ENCODE assay signal across 9 cellular contexts in the genomic region with DNA sequence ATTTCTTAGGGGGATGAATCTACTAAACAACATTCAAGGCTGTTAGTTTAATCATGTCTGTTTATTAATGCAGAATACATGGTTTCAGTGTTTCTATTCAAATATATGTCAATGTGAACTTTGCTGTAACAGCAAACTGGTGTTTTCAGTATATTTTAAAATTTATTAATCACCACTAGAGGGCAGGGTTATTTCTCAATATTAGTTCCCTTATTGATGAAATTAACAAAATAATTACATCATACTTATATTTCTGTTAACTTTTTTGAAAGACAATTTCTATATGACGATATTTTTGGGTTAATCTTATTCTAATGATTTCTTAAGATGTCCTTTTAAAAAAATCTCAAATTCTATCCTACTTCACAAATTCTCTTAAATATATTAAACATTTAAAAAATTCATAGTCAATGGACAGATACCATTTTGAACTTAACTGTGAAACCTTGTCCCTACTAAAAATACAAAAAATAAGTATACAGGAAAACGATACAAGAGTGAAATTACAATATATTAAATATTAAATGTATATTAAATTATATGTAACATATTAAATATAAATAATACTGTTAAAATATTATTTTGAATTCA.
DNase-seq lines count a peak whose midpoint lies in the region; ATAC-seq and TF ChIP-seq lines count a peak whose summit lies in the region.
"Had no signal": no experiment of that assay in that cellular context is flagged by ENCODE, and none has a peak within 500 bp of the region (broad histone marks: within the 10 kb centered on the region; RNA-seq: fewer than 3 reads in every experiment).

No MANE protein-coding gene starts in this region.

- TF ChIP-seq CTCF in MM.1S (IDR thresholded peaks at IDR 0.05; ENCODE audit: low read length) (0 out of 2 replicates have a peak, but pooled peaks have one; percentile 26), chondrocyte (IDR thresholded peaks at IDR 0.05) (peak; percentile 84), CD14-positive monocyte (IDR thresholded peaks at IDR 0.05) (no peak)

- H3K27me3 Mint-ChIP-seq in chondrocyte (ENCODE audit: low read depth) (peaks cover 19% of the 10 kb centered on the region), CD14-positive monocyte (ENCODE audit: low read depth in 3 of 3) (no peaks in the 10 kb centered on the region)

- H3K36me3 ChIP-seq in MM.1S (replicated peaks; ENCODE audit: insufficient read depth, low read length), result no peaks in the 10 kb centered on the region

- no peak overlapping the region for H2AFZ ChIP-seq in MM.1S (ENCODE audit: low read length)

- peak; percentile 11 for DNase-seq in DMS153 treated with DMSO at 0.1 percent for 48 hours (lab: John Stamatoyannopoulos, UW; ENCODE audit: unreplicated experiment)
- no peak for DNase-seq in DMS153 (lab: John Stamatoyannopoulos, UW)
- DNase-seq in MM.1S, result no peak
- DNase-seq in chondrocyte (ENCODE audit: low spot score), result no peak
- peak; percentile 10 for DNase-seq in pons (ENCODE audit: low spot score)
- no peak for DNase-seq in CD14-positive monocyte (ENCODE audit: low spot score)

- H3K4me2 ChIP-seq in MM.1S (ENCODE audit: low read depth, low read length), result no peak overlapping the region

- no peak overlapping the region for H3K9ac ChIP-seq in MM.1S (ENCODE audit: low read length)

- H3K27ac Mint-ChIP-seq in chondrocyte (ENCODE audit: unreplicated experiment) (no peak overlapping the region), CD14-positive monocyte (no peak overlapping the region)
- H3K27ac Mint-ChIP-seq: T-helper 1 cell treated with Interleukin-12 subunit alpha and Interleukin-12 subunit beta and Interleukin-4 antibody, amounts not matched to agents 30 μg/mL and 1 μg/mL, for 36 hours had no signal

- H3K4me1 ChIP-seq in MM.1S (ENCODE audit: low read length), result no peaks in the 10 kb centered on the region

- no peaks in the 10 kb centered on the region for H3K4me1 Mint-ChIP-seq in chondrocyte (ENCODE audit: low read depth)
- no peaks in the 10 kb centered on the region for H3K4me1 Mint-ChIP-seq in CD14-positive monocyte

- H3K4me3 ChIP-seq in MM.1S (ENCODE audit: low read length), result no peak overlapping the region

- no peak overlapping the region for H3K27ac ChIP-seq in MM.1S (ENCODE audit: low read length)

- H3K79me2 ChIP-seq in MM.1S (ENCODE audit: low read length), result no peaks in the 10 kb centered on the region

- H3K36me3 Mint-ChIP-seq in chondrocyte (ENCODE audit: low read depth) (no peaks in the 10 kb centered on the region), CD14-positive monocyte (no peaks in the 10 kb centered on the region)

- H3K4me3 Mint-ChIP-seq in chondrocyte (ENCODE audit: unreplicated experiment), result no peak overlapping the region
- H3K4me3 Mint-ChIP-seq in CD14-positive monocyte, result no peak overlapping the region
- H3K4me3 Mint-ChIP-seq: T-helper 1 cell treated with Interleukin-12 subunit alpha and Interleukin-12 subunit beta and Interleukin-4 antibody, amounts not matched to agents 30 μg/mL and 1 μg/mL, for 36 hours had no signal

- H4K20me1 ChIP-seq in MM.1S (ENCODE audit: insufficient read depth, low read length), result no peaks in the 10 kb centered on the region

- H3K9me3 Mint-ChIP-seq in chondrocyte (ENCODE audit: low read depth), result no peaks in the 10 kb centered on the region
- H3K9me3 Mint-ChIP-seq in CD14-positive monocyte, result peaks cover 0 to 1% (median 0%) of the 10 kb centered on the region in 7 donors
- H3K9me3 Mint-ChIP-seq: T-helper 1 cell treated with Interleukin-12 subunit alpha and Interleukin-12 subunit beta and Interleukin-4 antibody, amounts not matched to agents 30 μg/mL and 1 μg/mL, for 36 hours had no signal

- H3F3A ChIP-seq in MM.1S (ENCODE audit: insufficient read depth, low read length), result no peaks in the 10 kb centered on the region

- intact Hi-C loops in CD14-positive monocyte (cut with micrococcal nuclease), result no loop called here

- ATAC-seq in HG03108 (IDR thresholded peaks at IDR 0.05; ENCODE audit: unreplicated experiment), result no peak
- ATAC-seq in HG03025 (IDR thresholded peaks at IDR 0.05; ENCODE audit: low FRiP score, unreplicated experiment), result no peak

- no peaks in the 10 kb centered on the region for H3K9me2 ChIP-seq in MM.1S (replicated peaks; ENCODE audit: insufficient read depth, low read length)

- H3K9me3 ChIP-seq in MM.1S (replicated peaks; ENCODE audit: insufficient read depth, low read length), result no peaks in the 10 kb centered on the region

- H3K27me3 ChIP-seq in MM.1S (replicated peaks; ENCODE audit: insufficient read depth, low read length), result no peaks in the 10 kb centered on the region

Comparison
In these comparisons a context has a peak if more than half of its experiments do, and no peak if none do; other contexts are left out.
1. DNase-seq: peak in DMS153 treated with DMSO at 0.1 percent for 48 hours (single experiment) and pons (single experiment); none in DMS153 (single experiment), MM.1S (single experiment), chondrocyte (single experiment) and CD14-positive monocyte (single experiment).